ENCODE assay signal across 13 cellular contexts in the genomic region with DNA sequence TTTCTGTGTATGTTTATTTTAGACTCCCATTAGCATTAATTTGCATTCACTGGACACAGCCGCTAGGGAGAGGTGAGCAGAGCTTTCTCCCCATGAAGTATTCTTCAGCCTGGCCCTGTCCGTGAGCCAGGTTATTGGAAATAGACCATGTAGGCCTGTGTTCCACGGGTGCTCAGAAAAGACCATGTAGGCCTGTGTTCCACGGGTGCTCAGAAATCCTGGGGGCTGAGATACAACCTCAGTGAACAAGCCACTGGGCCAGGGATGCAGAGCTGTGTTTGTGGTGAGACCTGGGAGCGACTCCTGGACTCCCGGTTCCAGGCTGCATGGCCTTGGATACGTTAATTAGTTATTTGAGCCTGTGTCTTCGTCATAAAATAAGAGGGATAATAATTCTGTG.
DNase-seq lines count a peak whose midpoint lies in the region; ATAC-seq and TF ChIP-seq lines count a peak whose summit lies in the region.
"Had no signal": no experiment of that assay in that cellular context is flagged by ENCODE, and none has a peak within 500 bp of the region (broad histone marks: within the 10 kb centered on the region; RNA-seq: fewer than 3 reads in every experiment).

No MANE protein-coding gene starts in this region.

- no peak overlapping the region for H3K27ac ChIP-seq in GM23338 (ENCODE audit: low read depth)
- H3K27ac ChIP-seq in spleen: no peak overlapping the region
- H3K27ac ChIP-seq: BLaER1 treated with 17β-estradiol and CSF1 and Interleukin-3, amounts not matched to agents 10 nM and 100 nM; GM23248 had no signal

- H3K9me3 ChIP-seq in spleen: no peaks in the 10 kb centered on the region
- H3K9me3 ChIP-seq: BLaER1 treated with 17β-estradiol and CSF1 and Interleukin-3, amounts not matched to agents 10 nM and 100 nM had no signal

- H3K4me3 Mint-ChIP-seq in GM23338: no peak overlapping the region
- H3K4me3 Mint-ChIP-seq: CD4-positive, CD25-positive, alpha-beta regulatory T cell; H9 had no signal

- H3K4me1 Mint-ChIP-seq in GM23338: peaks cover 43% of the 10 kb centered on the region
- H3K4me1 Mint-ChIP-seq: CD4-positive, CD25-positive, alpha-beta regulatory T cell had no signal

- H3K9me3 Mint-ChIP-seq in GM23338: no peaks in the 10 kb centered on the region; the same call in 2 of the 3 replicates
- H3K9me3 Mint-ChIP-seq: CD4-positive, CD25-positive, alpha-beta regulatory T cell; H9 had no signal

- H3K36me3 ChIP-seq in GM23338 (ENCODE audit: insufficient read depth) (no peaks in the 10 kb centered on the region), spleen (no peaks in the 10 kb centered on the region)
- H3K36me3 ChIP-seq: BLaER1 treated with 17β-estradiol and CSF1 and Interleukin-3, amounts not matched to agents 10 nM and 100 nM had no signal

- H3K27me3 Mint-ChIP-seq in GM23338 (ENCODE audit: insufficient read depth, low read depth, poor library complexity): peaks cover 9% of the 10 kb centered on the region

- H3K4me2 ChIP-seq in GM23338: no peak overlapping the region

- WGBS in spleen, 5 donors: 80 to 91% (median 84%) methylated on average over 8 of the region's 8 CpGs

- H3K27me3 ChIP-seq in GM23338 (ENCODE audit: insufficient read depth): no peaks in the 10 kb centered on the region
- no peaks in the 10 kb centered on the region for H3K27me3 ChIP-seq in spleen (replicated peaks in 1 of 7)
- H3K27me3 ChIP-seq: BLaER1 treated with 17β-estradiol and CSF1 and Interleukin-3, amounts not matched to agents 10 nM and 100 nM had no signal

- TF ChIP-seq CTCF in GM23338 (conservative IDR thresholded peaks at IDR 0.05; ENCODE audit: low read depth in 2 of 2) (no peak), spleen (IDR thresholded peaks at IDR 0.05 in 8 of 11, conservative IDR thresholded peaks at IDR 0.05 in 3 of 11) (no peak)

- H3K27ac Mint-ChIP-seq in GM23338: no peak overlapping the region; the same call in 1 of the 2 replicates
- H3K27ac Mint-ChIP-seq: CD4-positive, CD25-positive, alpha-beta regulatory T cell had no signal

- no peak for DNase-seq in GM23338 (ENCODE audit: low spot score)
- DNase-seq in NCI-H526 treated with DMSO at 0.1 percent for 48 hours (lab: John Stamatoyannopoulos, UW): peak; percentile 98
- peak; percentile 55 for DNase-seq in mesenteric fat pad (ENCODE audit: low spot score)
- DNase-seq in spleen: peak; percentile 50
- no peak for DNase-seq in germinal center (ENCODE audit: low spot score)
- DNase-seq in DMS53 treated with DMSO at 0.1 percent for 48 hours (lab: John Stamatoyannopoulos, UW; ENCODE audit: unreplicated experiment): no peak
- DNase-seq: ACHN; CD4-positive, CD25-positive, alpha-beta regulatory T cell; DMS53; GM23248; H9 had no signal

- no peaks in the 10 kb centered on the region for H3K79me2 ChIP-seq in GM23338 (replicated peaks; ENCODE audit: insufficient read depth)

- H3F3A ChIP-seq in GM23338 (replicated peaks; ENCODE audit: low read depth): no peaks in the 10 kb centered on the region

- peaks cover 1% of the 10 kb centered on the region; the same call in 1 of the 2 replicates for H3K4me1 ChIP-seq in GM23338 (ENCODE audit: insufficient read depth)
- H3K4me1 ChIP-seq in spleen: no peaks in the 10 kb centered on the region

- H3K9me2 ChIP-seq in GM23338 (ENCODE audit: insufficient read depth): no peaks in the 10 kb centered on the region

- ATAC-seq in GM23338: no peak
- ATAC-seq in GM18519 (IDR thresholded peaks at IDR 0.05; ENCODE audit: low FRiP score, unreplicated experiment): no peak

- H2AFZ ChIP-seq in GM23338: peak overlapping the region; percentile 91; the same call in 1 of the 2 replicates
- H2AFZ ChIP-seq: GM23248 had no signal

- H3K4me3 ChIP-seq in GM23338 (no peak overlapping the region), spleen (no peak overlapping the region)
- H3K4me3 ChIP-seq: BLaER1 treated with 17β-estradiol and CSF1 and Interleukin-3, amounts not matched to agents 10 nM and 100 nM; GM23248 had no signal

- H3K36me3 Mint-ChIP-seq in GM23338 (ENCODE audit: low read depth): no peaks in the 10 kb centered on the region
- H3K36me3 Mint-ChIP-seq: CD4-positive, CD25-positive, alpha-beta regulatory T cell had no signal

- intact Hi-C loops in spleen (cut with DNase I; ENCODE audit: low total_unique reads): no loop called here

- no peak for TF ChIP-seq POLR2A in spleen (IDR thresholded peaks at IDR 0.05)

- no peaks in the 10 kb centered on the region for H4K20me1 ChIP-seq in GM23338 (replicated peaks; ENCODE audit: insufficient read depth)
- H4K20me1 ChIP-seq: BLaER1 treated with 17β-estradiol and CSF1 and Interleukin-3, amounts not matched to agents 10 nM and 100 nM had no signal

TF ChIP-seq in GM23338, 12 proteins besides CTCF, POLR2A, EP300 and RAD21:
- TF ChIP-seq POLR2AphosphoS5 (IDR thresholded peaks at IDR 0.05; ENCODE audit: low read depth): no peak
- no peak for TF ChIP-seq NANOG (IDR thresholded peaks at IDR 0.05; ENCODE audit: borderline replicate concordance)
- no peak for TF ChIP-seq EZH2 (IDR thresholded peaks at IDR 0.05; ENCODE audit: low read depth, unreplicated experiment)
TF ChIP-seq in GM23338: peak in this region for 0.

Comparison
In these comparisons a context has a peak if more than half of its experiments do, and no peak if none do; other contexts are left out.
1. DNase-seq: peak in NCI-H526 treated with DMSO at 0.1 percent for 48 hours (single experiment), mesenteric fat pad (single experiment) and spleen (single experiment); none in GM23338 (single experiment), germinal center (single experiment) and DMS53 treated with DMSO at 0.1 percent for 48 hours (single experiment).